In genomic region chr2:171434671-171434980, GRCh38 we compare ENCODE assay signal across 8 cellular contexts. TPM values are rescaled to one million over a fixed set of nuclear protein-coding genes. Genes with fewer than 3 reads are reported as not detected.
DNase-seq lines count a peak whose midpoint lies in the region; ATAC-seq, FAIRE-seq and TF ChIP-seq lines count a peak whose summit lies in the region.

No MANE protein-coding gene starts in this region.

- TF ChIP-seq EP300 in K562 (IDR thresholded peaks at IDR 0.05; ENCODE audit: low read length) = no peak

- FAIRE-seq in K562 (lab: Jason Lieb, UNC) = no peak

- H3K9me1 ChIP-seq in K562 (ENCODE audit: control insufficient read depth, insufficient read depth, low read length) = no peaks in the 10 kb centered on the region

- H3K4me2 ChIP-seq in BLaER1 (peak overlapping the region; percentile 88), K562 (ENCODE audit: insufficient read depth, low read length) (peak overlapping the region; percentile 96)

- H3K36me3 ChIP-seq in BLaER1 (peaks cover 62% of the 10 kb centered on the region), K562 (ENCODE audit: control insufficient read depth, insufficient read depth, low read length) (peaks cover 49% of the 10 kb centered on the region), lower lobe of right lung (peaks cover 22% of the 10 kb centered on the region), tibial artery (peaks cover 6 to 17% (median 16%) of the 10 kb centered on the region in 3 donors)

- no peak for TF ChIP-seq RAD21 in K562 (CRISPR knock-in tag; conservative IDR thresholded peaks at IDR 0.05 in 1 of 2, IDR thresholded peaks at IDR 0.05 in 1 of 2)

- H3K9me3 Mint-ChIP-seq in IgD-negative memory B cell = peaks cover 0 to 5% (median 0%) of the 10 kb centered on the region in 3 donors

- peaks cover 21% of the 10 kb centered on the region for H3K4me1 ChIP-seq in BLaER1
- peaks cover 13 to 18% of the 10 kb centered on the region in 2 experiments for H3K4me1 ChIP-seq in K562 (replicated peaks in 1 of 2; ENCODE audit: control insufficient read depth in 2 of 2, insufficient read depth in 2 of 2, low read length in 2 of 2)
- peaks cover 9% of the 10 kb centered on the region for H3K4me1 ChIP-seq in lower lobe of right lung
- peaks cover 0 to 12% (median 6%) of the 10 kb centered on the region in 4 donors for H3K4me1 ChIP-seq in tibial artery

- H3K9me3 ChIP-seq in BLaER1 = peaks cover 32% of the 10 kb centered on the region
- peaks cover 7% of the 10 kb centered on the region for H3K9me3 ChIP-seq in K562 (replicated peaks; ENCODE audit: control insufficient read depth, insufficient read depth, low read depth, low read length)
- no peaks in the 10 kb centered on the region for H3K9me3 ChIP-seq in lower lobe of right lung
- H3K9me3 ChIP-seq in tibial artery = no peaks in the 10 kb centered on the region

- H4K20me1 ChIP-seq in BLaER1 = no peaks in the 10 kb centered on the region
- H4K20me1 ChIP-seq in K562 (replicated peaks; ENCODE audit: control insufficient read depth, insufficient read depth, low read length) = no peaks in the 10 kb centered on the region

- H3K27me3 Mint-ChIP-seq in IgD-negative memory B cell = no peaks in the 10 kb centered on the region

- peak; percentile 44 for ATAC-seq in K562
- ATAC-seq in lower lobe of right lung = no peak
- no peak for ATAC-seq in GM19351 (IDR thresholded peaks at IDR 0.05; ENCODE audit: unreplicated experiment)

- peak overlapping the region; percentile 84 for H3K4me3 ChIP-seq in BLaER1
- H3K4me3 ChIP-seq in K562 = peak overlapping the region; percentile 86
- peak overlapping the region; percentile 88 for H3K4me3 ChIP-seq in lower lobe of right lung
- H3K4me3 ChIP-seq in tibial artery = peak overlapping the region; percentile 75 to 93

- BruUV-seq in K562 (replicated peaks; lab: Mats Ljungman, UMichigan) = no TSS peak

- DNase-seq in K562 (ENCODE audit: extremely low read depth in 1 of 4, low spot score in 3 of 4) (peak in 2 of 4 experiments; percentile 75 to 80), lower lobe of right lung (no peak), tibial artery (no peak), HT-29 (ENCODE audit: low spot score) (no peak), NK-92 (lab: John Stamatoyannopoulos, UW; ENCODE audit: unreplicated experiment) (no peak)

- H3K27me3 ChIP-seq in BLaER1 (no peaks in the 10 kb centered on the region), K562 (ENCODE audit: control insufficient read depth in 2 of 2, insufficient read depth in 2 of 2, low read length in 2 of 2) (no peaks in the 10 kb centered on the region), lower lobe of right lung (ENCODE audit: low read depth) (no peaks in the 10 kb centered on the region), tibial artery (no peaks in the 10 kb centered on the region)

- intact Hi-C loops in K562 (cut with micrococcal nuclease) (loop anchor here (5.0 kb wide), 2 partner anchors 277 to 462 kb away; no protein-coding TSS in a partner anchor), lower lobe of right lung (cut with DNase I) (no loop called here), tibial artery (cut with DNase I; ENCODE audit: low total_unique reads) (loop anchor here (5.0 kb wide), 2 partner anchors 88 to 462 kb away; partner anchors contain the start of gene CYBRD1)

- POLR2A ChIA-PET in K562 (lab: Yijun Ruan, JAX) = interaction anchor here (1.3 to 1.6 kb wide), 2 partner anchors 10 to 278 kb away, joined by 4 read pairs; no protein-coding TSS in a partner anchor

- CTCF ChIA-PET in K562 (lab: Yijun Ruan, JAX; ENCODE audit: low intra/inter-chr PET ratio) = interaction anchor here (1.2 kb wide), 1 partner anchor 277 kb away, joined by 3 read pairs; no protein-coding TSS in a partner anchor

- in situ Hi-C loops in K562 (cut with MboI) = no loop called here

- peak overlapping the region; percentile 95 for H2AFZ ChIP-seq in K562 (ENCODE audit: low read depth, low read length)

- no peak for TF ChIP-seq POLR2A in K562 (conservative IDR thresholded peaks at IDR 0.05)

- whole genome bisulfite sequencing in K562 (ENCODE audit: insufficient coverage, low coverage, missing lambda C conversion rate) = under 1% methylated on average over 20 of the region's 20 CpGs

- H3K27ac Mint-ChIP-seq in IgD-negative memory B cell = peak overlapping the region in 2 of 3 donors; percentile 64 to 92

- peaks cover 13% of the 10 kb centered on the region for H3K36me3 Mint-ChIP-seq in IgD-negative memory B cell

- peak overlapping the region; percentile 80 to 97 (median 90) for H3K4me3 Mint-ChIP-seq in IgD-negative memory B cell

- H3K27ac ChIP-seq in BLaER1 (peak overlapping the region; percentile 95), K562 (ENCODE audit: extremely low read depth, low read depth, low read length) (peak overlapping the region; percentile 94), lower lobe of right lung (peak overlapping the region; percentile 98), tibial artery (peak overlapping the region; percentile 94 to 95)

- H3K4me1 Mint-ChIP-seq in IgD-negative memory B cell = peaks cover 21 to 25% (median 23%) of the 10 kb centered on the region in 3 donors

- peak overlapping the region; percentile 95 for H3K9ac ChIP-seq in BLaER1
- H3K9ac ChIP-seq in K562 (ENCODE audit: insufficient read depth in 1 of 2, low read depth in 2 of 2, low read length in 2 of 2) = peak overlapping the region; percentile 95 to 97

- TF ChIP-seq CTCF in K562 (IDR thresholded peaks at IDR 0.05 in 2 of 3, conservative IDR thresholded peaks at IDR 0.05 in 1 of 3; ENCODE audit: insufficient read depth in 2 of 3, low read depth in 1 of 3, low read length in 3 of 3) = no peak
- no peak for TF ChIP-seq CTCF in lower lobe of right lung (IDR thresholded peaks at IDR 0.05)
- no peak for TF ChIP-seq CTCF in tibial artery (IDR thresholded peaks at IDR 0.05)

- peaks cover 73% of the 10 kb centered on the region for H3K79me2 ChIP-seq in K562 (ENCODE audit: control insufficient read depth, insufficient read depth, low read length)

TF ChIP-seq in K562, 482 proteins besides CTCF, POLR2A, EP300 and RAD21 (continues in another document):
- TF ChIP-seq HBP1 (CRISPR knock-in tag; IDR thresholded peaks at IDR 0.05) (no peak), NFRKB (IDR thresholded peaks at IDR 0.05; ENCODE audit: low read depth) (no peak), NONO (IDR thresholded peaks at IDR 0.05; ENCODE audit: low read depth in 2 of 2, low read length in 1 of 2) (peak in 1 of 2 experiments; percentile 72; a peak in 2 of 4 replicates), RAD51 (IDR thresholded peaks at IDR 0.05; ENCODE audit: borderline replicate concordance, low read depth) (0 out of 2 replicates have a peak, but pooled peaks have one; percentile 11)

RNA-seq across cellular contexts. Expression of gene DCAF17, which starts 0.6 kb away (rescaled TPM):
- polyA plus RNA-seq in IgD-negative memory B cell (13.3 TPM), K562 (2011; rRNA removed) (29.1 and 32.8 TPM in 2 replicates), K562 (2014; fragmentation: Illumina TruSeq; extraction: Trizol) (23.3 and 27.1 TPM in 2 replicates), K562 (2014; fragmentation: Nextera tagmentation; extraction: Ambion mirVana) (10 to 100 TPM; 10.0 to 12.0 TPM), K562 (2014; rRNA removed) (15.6 and 19.7 TPM in 2 replicates)
- total RNA-seq in K562 (2011; cell fraction: chromatin; rRNA removed; ENCODE audit: low replicate concordance) = 30.0 and 91.6 TPM in 2 replicates
- 15.2 and 20.3 TPM in 2 replicates for total RNA-seq in K562 (2011; cell fraction: nucleolus; rRNA removed)
- 39.7 and 61.7 TPM in 2 replicates for total RNA-seq in K562 (2011; cell fraction: nucleoplasm; rRNA removed)
- total RNA-seq in K562 (2014; rRNA removed) (20.8 and 22.7 TPM in 2 replicates), K562 (2014; rRNA removed; fragmentation: Illumina TruSeq; extraction: Trizol) (38.5 and 40.5 TPM in 2 replicates), K562 (2015; rRNA removed; fragmentation: Illumina TruSeq; extraction: Trizol) (29.5 and 34.4 TPM in 2 replicates), K562 (2021) (29.3 TPM in 2 replicates), lower lobe of right lung (15.6 TPM)
- polyA plus RNA-seq in K562 (2011; cell fraction: cytosol; rRNA removed) = 7.2 and 12.3 TPM in 2 replicates
- polyA plus RNA-seq in K562 (2011; cell fraction: nucleus; rRNA removed) = 32.5 and 37.7 TPM in 2 replicates
- polyA plus RNA-seq in K562 (2012) = 11.9 and 14.3 TPM in 2 replicates
- polyA minus RNA-seq in K562 (2011; rRNA and poly(A)+ RNA removed) = 63.6 and 64.5 TPM in 2 replicates
- polyA minus RNA-seq in K562 (2011; cell fraction: cytosol; rRNA and poly(A)+ RNA removed) = 19.1 and 24.4 TPM in 2 replicates
- polyA minus RNA-seq in K562 (2011; cell fraction: nucleus; rRNA and poly(A)+ RNA removed) = 34.2 and 61.5 TPM in 2 replicates
- 3.8 and 4.4 TPM in 2 replicates for total RNA-seq in HT-29 (2014; rRNA removed; shearing (Covaris generic))

RNA-seq across cellular contexts. Expression of gene METTL8, which starts 0.8 kb away (rescaled TPM):
- polyA plus RNA-seq in IgD-negative memory B cell (99.3 TPM), K562 (2011; rRNA removed) (26.5 and 40.8 TPM in 2 replicates), K562 (2014; fragmentation: Illumina TruSeq; extraction: Trizol) (28.6 and 35.1 TPM in 2 replicates), K562 (2014; fragmentation: Nextera tagmentation; extraction: Ambion mirVana) (10 to 100 TPM; 12.9 to 16.7 TPM), K562 (2014; rRNA removed) (15.8 and 20.5 TPM in 2 replicates)
- 15.1 and 51.6 TPM in 2 replicates for total RNA-seq in K562 (2011; cell fraction: chromatin; rRNA removed; ENCODE audit: low replicate concordance)
- 13.4 and 13.7 TPM in 2 replicates for total RNA-seq in K562 (2011; cell fraction: nucleolus; rRNA removed)
- total RNA-seq in K562 (2011; cell fraction: nucleoplasm; rRNA removed) = 23.2 and 47.9 TPM in 2 replicates
- total RNA-seq in K562 (2014; rRNA removed) (14.9 and 16.4 TPM in 2 replicates), K562 (2014; rRNA removed; fragmentation: Illumina TruSeq; extraction: Trizol) (52.6 and 55.3 TPM in 2 replicates), K562 (2015; rRNA removed; fragmentation: Illumina TruSeq; extraction: Trizol) (33.7 TPM in 2 replicates), K562 (2021) (30.7 and 35.1 TPM in 2 replicates), lower lobe of right lung (12.9 TPM)
- 4.5 and 8.4 TPM in 2 replicates for polyA plus RNA-seq in K562 (2011; cell fraction: cytosol; rRNA removed)
- polyA plus RNA-seq in K562 (2011; cell fraction: nucleus; rRNA removed) = 7.5 and 9.4 TPM in 2 replicates
- polyA plus RNA-seq in K562 (2012) = 12.8 and 19.0 TPM in 2 replicates
- polyA minus RNA-seq in K562 (2011; rRNA and poly(A)+ RNA removed) = 32.4 and 38.1 TPM in 2 replicates
- 13.1 and 14.6 TPM in 2 replicates for polyA minus RNA-seq in K562 (2011; cell fraction: cytosol; rRNA and poly(A)+ RNA removed)
- 7.0 and 12.4 TPM in 2 replicates for polyA minus RNA-seq in K562 (2011; cell fraction: nucleus; rRNA and poly(A)+ RNA removed)
- 6.9 and 10.7 TPM in 2 replicates for total RNA-seq in HT-29 (2014; rRNA removed; shearing (Covaris generic))
